Comparison of ENCODE assay signal across 2 cellular contexts in the genomic region with DNA sequence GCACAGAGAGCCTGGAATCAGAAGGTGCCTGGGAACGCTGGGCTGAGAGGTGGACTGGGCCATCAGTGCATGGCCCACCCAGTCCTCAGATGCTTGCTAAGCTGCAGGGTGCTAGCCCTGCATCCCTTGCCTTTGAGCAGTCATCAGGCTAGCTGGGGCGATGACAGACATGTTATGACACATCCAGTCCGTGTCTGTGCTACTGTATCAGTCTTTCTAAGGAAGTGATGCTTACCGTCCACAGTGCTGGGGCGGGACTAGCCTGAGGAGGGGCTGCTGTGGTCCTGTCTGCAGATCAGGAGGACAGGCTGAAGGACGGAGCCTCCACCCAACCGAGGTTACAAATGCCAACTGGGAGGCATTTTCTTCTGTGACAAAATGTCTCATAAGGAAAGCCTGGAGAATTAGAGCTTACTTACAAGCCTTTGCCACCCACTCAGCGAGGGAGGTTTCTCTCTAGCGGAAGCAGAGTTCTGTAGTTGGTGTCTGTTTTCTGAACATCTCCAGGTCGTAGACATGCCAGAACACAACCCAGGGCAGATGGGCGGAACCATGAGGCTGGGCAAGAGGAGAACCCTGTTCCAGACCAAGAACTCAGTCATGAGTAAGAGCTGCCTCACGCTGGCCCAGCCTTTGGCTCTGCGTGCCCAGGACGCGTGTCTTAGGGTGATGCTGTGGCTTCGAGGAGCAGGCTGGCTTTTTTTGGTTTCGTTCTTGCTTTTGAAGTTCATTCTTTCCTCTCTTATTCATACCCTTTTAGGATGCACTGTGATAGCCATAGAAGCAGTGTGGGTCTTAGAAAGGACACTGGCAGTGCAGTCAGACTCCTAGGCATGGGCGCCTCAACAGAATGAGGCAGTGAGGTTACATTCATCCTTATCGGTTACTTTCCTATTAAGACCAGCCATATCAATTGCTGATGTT.
TF ChIP-seq lines count a peak whose summit lies in the region.

No MANE protein-coding gene starts in this region.

TF ChIP-seq in A549, 52 proteins besides CTCF, POLR2A, EP300 and RAD21:
- TF ChIP-seq POLR2AphosphoS2 (conservative IDR thresholded peaks at IDR 0.05; ENCODE audit: low read length), result peak; percentile 63
- no peak for TF ChIP-seq CEBPB (IDR thresholded peaks at IDR 0.05)

TF ChIP-seq in K562, 482 proteins besides CTCF, POLR2A, EP300 and RAD21:
- TF ChIP-seq, protein P1, sequence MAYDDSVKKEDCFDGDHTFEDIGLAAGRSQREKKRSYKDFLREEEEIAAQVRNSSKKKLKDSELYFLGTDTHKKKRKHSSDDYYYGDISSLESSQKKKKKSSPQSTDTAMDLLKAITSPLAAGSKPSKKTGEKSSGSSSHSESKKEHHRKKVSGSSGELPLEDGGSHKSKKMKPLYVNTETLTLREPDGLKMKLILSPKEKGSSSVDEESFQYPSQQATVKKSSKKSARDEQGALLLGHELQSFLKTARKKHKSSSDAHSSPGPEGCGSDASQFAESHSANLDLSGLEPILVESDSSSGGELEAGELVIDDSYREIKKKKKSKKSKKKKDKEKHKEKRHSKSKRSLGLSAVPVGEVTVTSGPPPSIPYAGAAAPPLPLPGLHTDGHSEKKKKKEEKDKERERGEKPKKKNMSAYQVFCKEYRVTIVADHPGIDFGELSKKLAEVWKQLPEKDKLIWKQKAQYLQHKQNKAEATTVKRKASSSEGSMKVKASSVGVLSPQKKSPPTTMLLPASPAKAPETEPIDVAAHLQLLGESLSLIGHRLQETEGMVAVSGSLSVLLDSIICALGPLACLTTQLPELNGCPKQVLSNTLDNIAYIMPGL (CRISPR knock-in tag; IDR thresholded peaks at IDR 0.05), result no peak
- TF ChIP-seq MEIS2 (IDR thresholded peaks at IDR 0.05; ENCODE audit: partially characterized antibody) (peak; percentile 63), MTA3 (IDR thresholded peaks at IDR 0.05; ENCODE audit: borderline replicate concordance) (no peak)
TF ChIP-seq in K562: peak in this region for 1.
